In the genomic region with DNA sequence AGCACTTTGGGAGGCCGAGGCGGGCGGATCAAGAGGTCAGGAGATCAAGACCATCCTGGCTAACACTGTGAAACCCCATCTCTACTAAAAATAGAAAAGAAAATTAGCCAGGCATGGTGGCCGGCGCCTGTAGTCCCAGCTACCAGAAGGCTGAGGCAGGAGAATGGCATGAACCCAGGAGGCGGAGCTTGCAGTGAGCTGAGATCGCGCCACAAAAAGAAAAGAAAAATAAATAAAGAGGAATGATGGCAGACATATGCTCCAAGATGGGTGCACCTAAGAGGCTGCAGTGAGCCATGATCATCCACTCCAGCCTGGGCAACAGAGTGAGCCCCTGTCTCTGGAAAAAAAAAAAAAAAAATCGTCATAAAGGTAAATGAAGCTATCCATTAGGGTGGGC, we compare ENCODE assay signal across 4 cellular contexts. TPM values are rescaled to one million over a fixed set of nuclear protein-coding genes. Genes with fewer than 3 reads are reported as not detected.
"Had no signal": no experiment of that assay in that cellular context is flagged by ENCODE, and none has a peak within 500 bp of the region (broad histone marks: within the 10 kb centered on the region; RNA-seq: fewer than 3 reads in every experiment).

No MANE protein-coding gene starts in this region.

RNA-seq across cellular contexts. Expression of a gene that starts 56.7 kb away (rescaled TPM):
- total RNA-seq: cardiac septum, esophagus mucosa, pulmonary artery endothelial cell had no signal
- polyA plus RNA-seq: aorta had no signal
